ENCODE assay signal across 1 cellular context in genomic region chr1:173302890-173303829, GRCh38.
TF ChIP-seq lines count a peak whose summit lies in the region.

No MANE protein-coding gene starts in this region.

TF ChIP-seq in K562, 482 proteins besides CTCF, POLR2A, EP300 and RAD21 (continued from another document and continues in another):
- TF ChIP-seq ZNF318 (IDR thresholded peaks at IDR 0.05; ENCODE audit: borderline replicate concordance in 1 of 2, low read depth in 1 of 2), result 0 out of 4 replicates have a peak, but pooled peaks of 1 of the 2 experiments have one; percentile 25
- no peak for TF ChIP-seq TCFL5 (CRISPR knock-in tag; conservative IDR thresholded peaks at IDR 0.05)
- TF ChIP-seq BRD4 (IDR thresholded peaks at IDR 0.05), result no peak
- TF ChIP-seq ETV5 (CRISPR knock-in tag; IDR thresholded peaks at IDR 0.05; ENCODE audit: low read depth), result peak; percentile 41; the same call in 1 of the 2 replicates
- TF ChIP-seq TRIM24 (IDR thresholded peaks at IDR 0.05), result peak; percentile 61 to 72; a peak in 3 of 4 replicates
- no peak for TF ChIP-seq COPS2 (conservative IDR thresholded peaks at IDR 0.05)
- TF ChIP-seq MCM3 (IDR thresholded peaks at IDR 0.05), result no peak
- TF ChIP-seq MED1 (CRISPR knock-in tag; IDR thresholded peaks at IDR 0.05; ENCODE audit: borderline replicate concordance), result no peak
- no peak for TF ChIP-seq CBX5 (IDR thresholded peaks at IDR 0.05; ENCODE audit: borderline replicate concordance, low read depth)
- no peak for TF ChIP-seq ELF1 (tag; IDR thresholded peaks at IDR 0.05)
- TF ChIP-seq ZNF655 (CRISPR knock-in tag; IDR thresholded peaks at IDR 0.05), result no peak
- no peak for TF ChIP-seq RUNX1 (IDR thresholded peaks at IDR 0.05; ENCODE audit: low read depth)
- no peak for TF ChIP-seq ZFP30 (CRISPR knock-in tag; IDR thresholded peaks at IDR 0.05; ENCODE audit: borderline replicate concordance)
- no peak for TF ChIP-seq POLR3G (IDR thresholded peaks at IDR 0.05; ENCODE audit: extremely low read depth, insufficient read length, insufficient replicate concordance)
- peak; percentile 97 for TF ChIP-seq GATAD2A (IDR thresholded peaks at IDR 0.05)
- 0 out of 2 replicates have a peak, but pooled peaks have one; percentile 43 for TF ChIP-seq MEF2D (tag; conservative IDR thresholded peaks at IDR 0.05; ENCODE audit: low read depth)
- TF ChIP-seq MECOM (CRISPR knock-in tag; IDR thresholded peaks at IDR 0.05), result no peak
- no peak for TF ChIP-seq ATF6 (CRISPR knock-in tag; IDR thresholded peaks at IDR 0.05)
- no peak for TF ChIP-seq ZSCAN32 (CRISPR knock-in tag; IDR thresholded peaks at IDR 0.05)
- TF ChIP-seq SMAD1 (IDR thresholded peaks at IDR 0.05; ENCODE audit: low read depth, low read length, partially characterized antibody), result no peak
- TF ChIP-seq AFF4 (CRISPR knock-in tag; IDR thresholded peaks at IDR 0.05), result no peak
- no peak for TF ChIP-seq RNF2 (IDR thresholded peaks at IDR 0.05)
- TF ChIP-seq ZNF511 (CRISPR knock-in tag; IDR thresholded peaks at IDR 0.05), result no peak
- no peak for TF ChIP-seq SNAPC5 (CRISPR knock-in tag; IDR thresholded peaks at IDR 0.05)
- TF ChIP-seq ELK1 (CRISPR knock-in tag; IDR thresholded peaks at IDR 0.05), result no peak
- TF ChIP-seq ZNF512 (tag; IDR thresholded peaks at IDR 0.05), result no peak
- no peak for TF ChIP-seq ZNF76 (CRISPR knock-in tag; IDR thresholded peaks at IDR 0.05; ENCODE audit: borderline replicate concordance)
- TF ChIP-seq NCOA6 (IDR thresholded peaks at IDR 0.05), result no peak
- no peak for TF ChIP-seq HMGXB4 (CRISPR knock-in tag; IDR thresholded peaks at IDR 0.05)
- no peak for TF ChIP-seq ZNF507 (tag; conservative IDR thresholded peaks at IDR 0.05)
- TF ChIP-seq RBBP5 (IDR thresholded peaks at IDR 0.05; ENCODE audit: borderline replicate concordance, insufficient read depth, low read length, poor library complexity, severe bottlenecking), result peak; percentile 74
- TF ChIP-seq SMC3 (conservative IDR thresholded peaks at IDR 0.05; ENCODE audit: insufficient read depth, low read depth, low read length), result no peak
- TF ChIP-seq ZNF586 (CRISPR knock-in tag; conservative IDR thresholded peaks at IDR 0.05), result no peak
- no peak for TF ChIP-seq ZBTB49 (CRISPR knock-in tag; IDR thresholded peaks at IDR 0.05; ENCODE audit: borderline replicate concordance)
- no peak for TF ChIP-seq ZNF232 (CRISPR knock-in tag; IDR thresholded peaks at IDR 0.05)
- TF ChIP-seq CBX3 (IDR thresholded peaks at IDR 0.05; ENCODE audit: borderline replicate concordance in 1 of 2, low read length in 2 of 2), result no peak; a peak in 1 of 3 replicates
